Comparison of ENCODE assay signal across 29 cellular contexts in the genomic region with DNA sequence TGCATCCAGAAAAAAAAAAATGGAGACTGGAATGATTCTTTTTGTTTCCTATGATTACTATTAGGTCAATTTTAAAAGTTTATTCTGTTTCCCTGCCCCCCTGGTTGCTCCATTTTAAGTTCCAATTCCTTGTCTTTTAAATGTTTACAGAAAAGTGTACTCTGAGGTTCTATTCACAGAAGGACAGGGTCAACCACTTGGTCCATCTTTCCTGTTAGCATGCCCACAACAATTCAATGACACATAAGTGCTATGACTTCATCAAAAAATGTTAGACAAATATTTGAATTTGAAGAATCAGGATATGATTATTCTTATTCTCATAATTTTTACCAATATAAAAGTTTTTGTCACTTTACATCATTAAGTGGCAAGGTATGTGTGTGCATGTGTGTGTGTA.
DNase-seq lines count a peak whose midpoint lies in the region; ATAC-seq, FAIRE-seq and TF ChIP-seq lines count a peak whose summit lies in the region.
"Had no signal": no experiment of that assay in that cellular context is flagged by ENCODE, and none has a peak within 500 bp of the region (broad histone marks: within the 10 kb centered on the region; RNA-seq: fewer than 3 reads in every experiment).

No MANE protein-coding gene starts in this region.

- DNase-seq in A549 (ENCODE audit: low read depth in 1 of 2, low spot score in 1 of 2) (no peak), PC-3 (peak; percentile 41), choroid plexus epithelial cell (ENCODE audit: low read depth) (peak; percentile 58), osteoblast (ENCODE audit: insufficient read length, low spot score, missing footprints) (peak; percentile 47), Calu3 (no peak), NCI-H510A (lab: John Stamatoyannopoulos, UW) (no peak), GM23338 (ENCODE audit: low spot score) (no peak)
- DNase-seq: ACHN; activated CD4-positive, alpha-beta T cell treated with anti-CD3 and anti-CD28 coated beads, Interleukin-2, amount 10 ng/mL, durations not matched to agents 24 days and 14 days; activated gamma-delta T cell treated with Interleukin-2 at 50 U/mL for 16 hours; activated naive CD8-positive, alpha-beta T cell treated with anti-CD3 and anti-CD28 coated beads, Interleukin-2, amount 50 U/mL, for 24 hours; activated T-cell treated with anti-CD3 and anti-CD28 coated beads, Interleukin-2, amount 50 U/mL, for 24 hours; DMS153; effector CD8-positive, alpha-beta T cell; GDM1; H9; left cardiac atrium; MM.1S; NCI-H2081; NCI-H345; NCI-H82; T-helper 9 cell; WERI-Rb-1 had no signal

- H3K9ac ChIP-seq in PC-3 (ENCODE audit: low read length): peak overlapping the region; percentile 91
- H3K9ac ChIP-seq: neural progenitor cell had no signal

- TF ChIP-seq POLR2A in A549 (IDR thresholded peaks at IDR 0.05; ENCODE audit: low read length): no peak

- H3K27ac ChIP-seq in A549 (peak overlapping the region; percentile 68 to 95), PC-3 (ENCODE audit: low read length) (peak overlapping the region; percentile 80), osteoblast (ENCODE audit: low read depth, low read length) (no peak overlapping the region), GM23338 (ENCODE audit: low read depth) (no peak overlapping the region)
- H3K27ac ChIP-seq: neural progenitor cell, thoracic aorta had no signal

- H3K9me3 ChIP-seq in A549 (no peaks in the 10 kb centered on the region), PC-3 (ENCODE audit: low read length) (no peaks in the 10 kb centered on the region), osteoblast (ENCODE audit: low read depth, low read length) (no peaks in the 10 kb centered on the region)
- H3K9me3 ChIP-seq: thoracic aorta had no signal

- H3K4me1 ChIP-seq in A549: peaks cover 48% of the 10 kb centered on the region
- H3K4me1 ChIP-seq in PC-3 (ENCODE audit: insufficient read depth, low read length): peaks cover 31% of the 10 kb centered on the region
- peaks cover 14% of the 10 kb centered on the region for H3K4me1 ChIP-seq in osteoblast (ENCODE audit: insufficient read depth, low read length)
- peaks cover 8% of the 10 kb centered on the region for H3K4me1 ChIP-seq in GM23338 (ENCODE audit: insufficient read depth)

- H3K36me3 ChIP-seq in PC-3 (ENCODE audit: low read depth, low read length) (no peaks in the 10 kb centered on the region), osteoblast (ENCODE audit: insufficient read depth, low read length) (no peaks in the 10 kb centered on the region), GM23338 (ENCODE audit: insufficient read depth) (no peaks in the 10 kb centered on the region)
- H3K36me3 ChIP-seq: neural progenitor cell, thoracic aorta had no signal

- peaks cover 23% of the 10 kb centered on the region for H3K36me3 Mint-ChIP-seq in Calu3 (ENCODE audit: insufficient read depth, unreplicated experiment)
- no peaks in the 10 kb centered on the region for H3K36me3 Mint-ChIP-seq in GM23338 (ENCODE audit: low read depth)
- H3K36me3 Mint-ChIP-seq: neural progenitor cell had no signal

- no peak for ATAC-seq in A549
- ATAC-seq in PC-3: no peak; the same call in 1 of the 2 replicates
- no peak for ATAC-seq in HG02588 (IDR thresholded peaks at IDR 0.05; ENCODE audit: unreplicated experiment)
- ATAC-seq in GM23338: no peak
- ATAC-seq: activated naive CD8-positive, alpha-beta T cell treated with anti-CD3 and anti-CD28 coated beads, Interleukin-2, amount 50 U/mL, for 24 hours; left cardiac atrium; sciatic nerve had no signal

- H3K9me3 Mint-ChIP-seq in Calu3 (ENCODE audit: low read depth, unreplicated experiment) (no peaks in the 10 kb centered on the region), GM23338 (no peaks in the 10 kb centered on the region)
- H3K9me3 Mint-ChIP-seq: activated CD4-positive, alpha-beta T cell treated with anti-CD3 and anti-CD28 coated beads, Interleukin-2, amount 10 ng/mL, durations not matched to agents 24 days and 14 days; activated naive CD8-positive, alpha-beta T cell treated with anti-CD3 and anti-CD28 coated beads, Interleukin-2, amount 50 U/mL, for 24 hours; activated T-cell treated with anti-CD3 and anti-CD28 coated beads, Interleukin-2, amount 50 U/mL, for 24 hours; H9; neural progenitor cell; stimulated activated naive CD8-positive, alpha-beta T cell treated with anti-CD3 and anti-CD28 coated beads, Interleukin-15, Interleukin-2, amounts not matched to agents 100 ng/mL and 50 ng/mL, for 24 hours had no signal

- no peak for TF ChIP-seq EP300 in A549 (IDR thresholded peaks at IDR 0.05)

- H3F3A ChIP-seq in PC-3 (ENCODE audit: low read length, unreplicated experiment): no peaks in the 10 kb centered on the region
- H3F3A ChIP-seq in GM23338 (replicated peaks; ENCODE audit: low read depth): no peaks in the 10 kb centered on the region

- TF ChIP-seq RAD21 in A549 (conservative IDR thresholded peaks at IDR 0.05 in 1 of 2, IDR thresholded peaks at IDR 0.05 in 1 of 2): no peak

- no peaks in the 10 kb centered on the region for H3K27me3 ChIP-seq in PC-3 (ENCODE audit: low read length)
- H3K27me3 ChIP-seq in osteoblast (ENCODE audit: insufficient read depth, low read length): peaks cover 26% of the 10 kb centered on the region
- peaks cover 35% of the 10 kb centered on the region for H3K27me3 ChIP-seq in GM23338 (ENCODE audit: insufficient read depth)

- no peak overlapping the region for H3K27ac Mint-ChIP-seq in Calu3 (ENCODE audit: unreplicated experiment)
- H3K27ac Mint-ChIP-seq in GM23338: no peak overlapping the region
- H3K27ac Mint-ChIP-seq: activated CD4-positive, alpha-beta T cell treated with anti-CD3 and anti-CD28 coated beads, Interleukin-2, amount 10 ng/mL, durations not matched to agents 24 days and 14 days; activated naive CD8-positive, alpha-beta T cell treated with anti-CD3 and anti-CD28 coated beads, Interleukin-2, amount 50 U/mL, for 24 hours; activated T-cell treated with anti-CD3 and anti-CD28 coated beads, Interleukin-2, amount 50 U/mL, for 24 hours; H9; neural progenitor cell; stimulated activated naive CD8-positive, alpha-beta T cell treated with anti-CD3 and anti-CD28 coated beads, Interleukin-15, Interleukin-2, amounts not matched to agents 100 ng/mL and 50 ng/mL, for 24 hours had no signal

- intact Hi-C loops in PC-3 (cut with micrococcal nuclease): no loop called here
- intact Hi-C loops in Calu3 (cut with micrococcal nuclease; ENCODE audit: unreplicated experiment): no loop called here

- BruUV-seq in PC-3 (replicated peaks; lab: Mats Ljungman, UMichigan): no TSS peak
- no TSS peak for BruUV-seq in Calu3 (replicated peaks; lab: Mats Ljungman, UMichigan)

- H4K20me1 ChIP-seq in PC-3 (ENCODE audit: low read length): 0 out of 2 replicates have a peak, but pooled peaks cover 3% of the 10 kb centered on the region
- H4K20me1 ChIP-seq in osteoblast (ENCODE audit: insufficient read depth, low read length): no peaks in the 10 kb centered on the region
- H4K20me1 ChIP-seq in GM23338 (replicated peaks; ENCODE audit: insufficient read depth): no peaks in the 10 kb centered on the region

- H3K4me3 ChIP-seq in A549 (peak overlapping the region; percentile 79; the same call in 1 of the 3 replicates), PC-3 (ENCODE audit: low read length) (no peak overlapping the region; the same call in 1 of the 2 replicates), choroid plexus epithelial cell (ENCODE audit: low read depth, low read length) (no peak overlapping the region), osteoblast (ENCODE audit: insufficient read depth, low read length) (no peak overlapping the region), GM23338 (no peak overlapping the region)
- H3K4me3 ChIP-seq: neural progenitor cell had no signal

- TF ChIP-seq CTCF in A549 (IDR thresholded peaks at IDR 0.05) (no peak), PC-3 (conservative IDR thresholded peaks at IDR 0.05; ENCODE audit: low read depth, low read length) (no peak), choroid plexus epithelial cell (conservative IDR thresholded peaks at IDR 0.05; ENCODE audit: low read depth, low read length) (no peak), osteoblast (IDR thresholded peaks at IDR 0.05; ENCODE audit: extremely low read depth, low read depth, low read length) (no peak), Calu3 (IDR thresholded peaks at IDR 0.05; ENCODE audit: unreplicated experiment) (no peak), GM23338 (conservative IDR thresholded peaks at IDR 0.05; ENCODE audit: low read depth in 2 of 2) (no peak)

- H3K4me1 Mint-ChIP-seq in Calu3 (ENCODE audit: low read depth, unreplicated experiment) (peaks cover 65% of the 10 kb centered on the region), GM23338 (peaks cover 17% of the 10 kb centered on the region)

- no peak overlapping the region for H3K4me3 Mint-ChIP-seq in Calu3 (ENCODE audit: low read depth, unreplicated experiment)
- no peak overlapping the region for H3K4me3 Mint-ChIP-seq in GM23338
- H3K4me3 Mint-ChIP-seq: stimulated activated naive CD8-positive, alpha-beta T cell treated with anti-CD3 and anti-CD28 coated beads, Interleukin-15, Interleukin-2, amounts not matched to agents 100 ng/mL and 50 ng/mL, for 24 hours had no signal

- POLR2A ChIA-PET in A549 (lab: Yijun Ruan, JAX): interaction anchor here (1.2 to 4.0 kb wide), 3 partner anchors 9 to 21 kb away, joined by 3 to 36 read pairs (median 10); no protein-coding TSS in a partner anchor
- POLR2A ChIA-PET in PC-3 (lab: Charles Lee; ENCODE audit: unreplicated experiment): interaction anchor here (0.6 kb wide), 1 partner anchor 23 kb away, joined by 4 read pairs; no protein-coding TSS in a partner anchor

- no peak overlapping the region for H2AFZ ChIP-seq in PC-3 (ENCODE audit: low read length)
- H2AFZ ChIP-seq in osteoblast (ENCODE audit: low read length): no peak overlapping the region
- H2AFZ ChIP-seq in GM23338: no peak overlapping the region
- H2AFZ ChIP-seq: neural progenitor cell had no signal

- H3K9me2 ChIP-seq in PC-3 (replicated peaks; ENCODE audit: low read length) (no peaks in the 10 kb centered on the region), GM23338 (ENCODE audit: insufficient read depth) (no peaks in the 10 kb centered on the region)

- FAIRE-seq in A549 (lab: Jason Lieb, UNC): no peak
- FAIRE-seq: GM19239 had no signal

- CTCF ChIA-PET in A549 (lab: Yijun Ruan, JAX): interaction anchor here (1.6 to 2.0 kb wide), 2 partner anchors 16 to 20 kb away, joined by 4 to 5 read pairs; no protein-coding TSS in a partner anchor
- CTCF ChIA-PET in PC-3 (lab: Charles Lee): interaction anchor here (0.8 kb wide), 1 partner anchor 25 kb away, joined by 3 read pairs; no protein-coding TSS in a partner anchor
- CTCF ChIA-PET in Calu3 (lab: Charles Lee): interaction anchor here (0.7 kb wide), 1 partner anchor 23 kb away, joined by 4 read pairs; no protein-coding TSS in a partner anchor

- H3K27me3 Mint-ChIP-seq in Calu3 (ENCODE audit: unreplicated experiment) (no peaks in the 10 kb centered on the region), GM23338 (ENCODE audit: insufficient read depth, low read depth, poor library complexity) (peaks cover 20% of the 10 kb centered on the region)

- H3K4me2 ChIP-seq in A549: peak overlapping the region; percentile 94
- H3K4me2 ChIP-seq in PC-3 (ENCODE audit: low read length): peak overlapping the region; percentile 83; the same call in 1 of the 2 replicates
- no peak overlapping the region for H3K4me2 ChIP-seq in osteoblast (ENCODE audit: insufficient read depth, low read length)
- no peak overlapping the region for H3K4me2 ChIP-seq in GM23338

- peaks cover 16% of the 10 kb centered on the region; the same call in 1 of the 2 replicates for H3K79me2 ChIP-seq in PC-3 (ENCODE audit: low read length)
- H3K79me2 ChIP-seq in osteoblast (ENCODE audit: insufficient read depth, low read length): no peaks in the 10 kb centered on the region
- no peaks in the 10 kb centered on the region for H3K79me2 ChIP-seq in GM23338 (replicated peaks; ENCODE audit: insufficient read depth)

Comparison
In these comparisons a context has a peak if more than half of its experiments do, and no peak if none do; other contexts are left out.
1. DNase-seq: peak in PC-3 (single experiment), choroid plexus epithelial cell (single experiment) and osteoblast (single experiment); none in A549 (0 of 2), Calu3 (single experiment), NCI-H510A (single experiment) and GM23338 (single experiment).
2. H3K27ac ChIP-seq: peak in A549 (2 of 2) and PC-3 (single experiment); none in osteoblast (single experiment) and GM23338 (single experiment).
3. H3K4me2 ChIP-seq: peak in A549 (single experiment) and PC-3 (single experiment); none in osteoblast (single experiment) and GM23338 (single experiment).